ENCODE assay signal across 32 cellular contexts in genomic region chr20:61849822-61850221, GRCh38.
"Had no signal": no experiment of that assay in that cellular context is flagged by ENCODE, and none has a peak within 500 bp of the region (broad histone marks: within the 10 kb centered on the region; RNA-seq: fewer than 3 reads in every experiment).

No MANE protein-coding gene starts in this region.

- H3K27ac ChIP-seq: adrenal gland, breast epithelium, WERI-Rb-1 had no signal

- H3K36me3 Mint-ChIP-seq: activated naive CD4-positive, alpha-beta T cell treated with anti-CD3 and anti-CD28 coated beads, Interleukin-2, amount 50 U/mL, for 24 hours; activated naive CD8-positive, alpha-beta T cell treated with anti-CD3 and anti-CD28 coated beads for 36 hours had no signal

- H3K9me3 Mint-ChIP-seq: activated B cell treated with CpG ODN at 0.5 μM for 24 hours; activated CD8-positive, alpha-beta T cell treated with anti-CD3 and anti-CD28 coated beads for 36 hours; activated naive CD4-positive, alpha-beta T cell treated with anti-CD3 and anti-CD28 coated beads, Interleukin-2, amount 50 U/mL, for 24 hours; activated naive CD8-positive, alpha-beta T cell treated with anti-CD3 and anti-CD28 coated beads for 36 hours; activated naive CD8-positive, alpha-beta T cell treated with anti-CD3 and anti-CD28 coated beads, Interleukin-2, amount 50 U/mL, for 24 hours; activated T-helper 1 cell treated with anti-CD3 and anti-CD28 coated beads, Interleukin-12 subunit alpha, Interleukin-12 subunit beta, Interleukin-2, Interleukin-4 antibody, amounts not matched to agents 30 ng/mL and 10 ng/mL and 1 ng/mL, durations not matched to agents 14 hours and 24 hours and 36 hours; activated T-helper 2 cell treated with anti-CD3 and anti-CD28 coated beads, Interferon-gamma antibody, Interleukin-2, Interleukin-4, amounts not matched to agents 10 μg/mL and 5 μg/mL and 100 μg/mL, durations not matched to agents 14 hours and 24 hours and 36 hours; central memory CD8-positive, alpha-beta T cell; T-helper 2 cell treated with Interferon-gamma antibody and Interleukin-4, amounts not matched to agents 5 μg/mL and 100 μg/mL, for 36 hours had no signal

- H3K4me1 Mint-ChIP-seq: activated B cell treated with CpG ODN at 0.5 μM for 24 hours; activated naive CD4-positive, alpha-beta T cell treated with anti-CD3 and anti-CD28 coated beads, Interleukin-2, amount 50 U/mL, for 24 hours; activated naive CD8-positive, alpha-beta T cell treated with anti-CD3 and anti-CD28 coated beads for 36 hours; activated naive CD8-positive, alpha-beta T cell treated with anti-CD3 and anti-CD28 coated beads, Interleukin-2, amount 50 U/mL, for 24 hours; central memory CD8-positive, alpha-beta T cell; T-helper 17 cell had no signal

- DNase-seq: activated B cell treated with CpG ODN at 0.5 μM for 24 hours; activated CD4-positive, alpha-beta T cell treated with anti-CD3 and anti-CD28 coated beads for 48 hours; activated CD4-positive, alpha-beta T cell treated with anti-CD3 and anti-CD28 coated beads, Interleukin-2, amount 50 U/mL, for 1 hour; activated CD4-positive, alpha-beta T cell treated with anti-CD3 and anti-CD28 coated beads, Interleukin-2, amount 50 U/mL, for 48 hours; activated CD8-positive, alpha-beta memory T cell treated with anti-CD3 and anti-CD28 coated beads for 24 hours; activated CD8-positive, alpha-beta T cell treated with anti-CD3 and anti-CD28 coated beads for 36 hours; activated effector memory CD4-positive, alpha-beta T cell treated with anti-CD3 and anti-CD28 coated beads, Interleukin-2, amount 50 U/mL, for 16 hours; activated naive CD4-positive, alpha-beta T cell treated with anti-CD3 and anti-CD28 coated beads for 36 hours; activated naive CD8-positive, alpha-beta T cell treated with anti-CD3 and anti-CD28 coated beads for 36 hours; activated naive CD8-positive, alpha-beta T cell treated with anti-CD3 and anti-CD28 coated beads, Interleukin-2, amount 50 U/mL, for 24 hours; activated T-cell treated with anti-CD3 and anti-CD28 coated beads, Interleukin-2, amount 50 U/mL, for 48 hours; adrenal gland; amygdala; cortex of kidney; dermis blood vessel endothelial cell; effector CD8-positive, alpha-beta T cell; foreskin fibroblast; glutamatergic neuron; T-helper 1 cell; T-helper 17 cell; T1000; WERI-Rb-1 had no signal

- H3K36me3 ChIP-seq: adrenal gland, breast epithelium, WERI-Rb-1 had no signal

- H3K27me3 Mint-ChIP-seq: activated B cell treated with CpG ODN at 0.5 μM for 24 hours; activated naive CD4-positive, alpha-beta T cell treated with anti-CD3 and anti-CD28 coated beads, Interleukin-2, amount 50 U/mL, for 24 hours; activated naive CD8-positive, alpha-beta T cell treated with anti-CD3 and anti-CD28 coated beads for 36 hours; activated naive CD8-positive, alpha-beta T cell treated with anti-CD3 and anti-CD28 coated beads, Interleukin-2, amount 50 U/mL, for 24 hours had no signal

- FAIRE-seq: colon, endometrium, frontal cortex had no signal

- H3K4me3 ChIP-seq: adrenal gland, breast epithelium had no signal

- H3K27ac Mint-ChIP-seq: activated B cell treated with CpG ODN at 0.5 μM for 24 hours; activated CD8-positive, alpha-beta T cell treated with anti-CD3 and anti-CD28 coated beads for 36 hours; activated naive CD4-positive, alpha-beta T cell treated with anti-CD3 and anti-CD28 coated beads for 36 hours; activated naive CD4-positive, alpha-beta T cell treated with anti-CD3 and anti-CD28 coated beads, Interleukin-2, amount 50 U/mL, for 24 hours; activated naive CD8-positive, alpha-beta T cell treated with anti-CD3 and anti-CD28 coated beads for 36 hours; activated naive CD8-positive, alpha-beta T cell treated with anti-CD3 and anti-CD28 coated beads, Interleukin-2, amount 50 U/mL, for 24 hours; activated T-helper 1 cell treated with anti-CD3 and anti-CD28 coated beads, Interleukin-12 subunit alpha, Interleukin-12 subunit beta, Interleukin-2, Interleukin-4 antibody, amounts not matched to agents 30 ng/mL and 10 ng/mL and 1 ng/mL, durations not matched to agents 14 hours and 24 hours and 36 hours; activated T-helper 2 cell treated with anti-CD3 and anti-CD28 coated beads, Interferon-gamma antibody, Interleukin-2, Interleukin-4, amounts not matched to agents 10 μg/mL and 5 μg/mL and 100 μg/mL, durations not matched to agents 14 hours and 24 hours and 36 hours; brain; T-helper 17 cell; T-helper 2 cell treated with Interferon-gamma antibody and Interleukin-4, amounts not matched to agents 5 μg/mL and 100 μg/mL, for 36 hours had no signal

- H3K4me1 ChIP-seq: adrenal gland, breast epithelium had no signal

- H3K27me3 ChIP-seq: adrenal gland had no signal

- H3K4me3 Mint-ChIP-seq: activated B cell treated with CpG ODN at 0.5 μM for 24 hours; activated CD8-positive, alpha-beta T cell treated with anti-CD3 and anti-CD28 coated beads for 36 hours; activated naive CD4-positive, alpha-beta T cell treated with anti-CD3 and anti-CD28 coated beads for 36 hours; activated naive CD4-positive, alpha-beta T cell treated with anti-CD3 and anti-CD28 coated beads, Interleukin-2, amount 50 U/mL, for 24 hours; activated naive CD8-positive, alpha-beta T cell treated with anti-CD3 and anti-CD28 coated beads for 36 hours; activated naive CD8-positive, alpha-beta T cell treated with anti-CD3 and anti-CD28 coated beads, Interleukin-2, amount 50 U/mL, for 24 hours; activated T-helper 1 cell treated with anti-CD3 and anti-CD28 coated beads, Interleukin-12 subunit alpha, Interleukin-12 subunit beta, Interleukin-2, Interleukin-4 antibody, amounts not matched to agents 30 ng/mL and 10 ng/mL and 1 ng/mL, durations not matched to agents 14 hours and 24 hours and 36 hours; brain; central memory CD8-positive, alpha-beta T cell; T-helper 17 cell; T-helper 2 cell treated with Interferon-gamma antibody and Interleukin-4, amounts not matched to agents 5 μg/mL and 100 μg/mL, for 36 hours had no signal

- H3K9me3 ChIP-seq: adrenal gland, breast epithelium had no signal
